22 cellular contexts compared by ENCODE assay signal in genomic region chr17:78522031-78522809, GRCh38. TPM values are rescaled to one million over a fixed set of nuclear protein-coding genes. Genes with fewer than 3 reads are reported as not detected.
"Had no signal": no experiment of that assay in that cellular context is flagged by ENCODE, and none has a peak within 500 bp of the region (broad histone marks: within the 10 kb centered on the region; RNA-seq: fewer than 3 reads in every experiment).

No MANE protein-coding gene starts in this region.

- ATAC-seq: gastrocnemius medialis, left cardiac atrium, psoas muscle, sciatic nerve had no signal

- H3K9ac ChIP-seq: parathyroid adenoma had no signal

- H3K4me1 Mint-ChIP-seq: naive B cell, nephron had no signal

- DNase-seq: effector memory CD4-positive, alpha-beta T cell; gastrocnemius medialis; glutamatergic neuron; left cardiac atrium; left ventricle myocardium inferior; mesendoderm; naive B cell; occipital lobe; psoas muscle; retina; stimulated activated CD4-positive, alpha-beta T cell treated with anti-CD3 and anti-CD28 coated beads, Interleukin-2, amount 100 ng/mL, for 24 hours; stimulated activated CD4-positive, alpha-beta T cell treated with anti-CD3 and anti-CD28 coated beads, Interleukin-4, amount 100 ng/mL, for 4 hours; stimulated activated naive CD4-positive, alpha-beta T cell; trophoblast cell had no signal

- H3K36me3 ChIP-seq: esophagus muscularis mucosa, gastrocnemius medialis, left ventricle myocardium inferior had no signal

- H3K27ac Mint-ChIP-seq: naive B cell, nephron had no signal

- H3K9me3 ChIP-seq: esophagus muscularis mucosa, gastrocnemius medialis, left ventricle myocardium inferior, psoas muscle had no signal

- FAIRE-seq: keratinocyte, urothelium cell line had no signal

- H2AFZ ChIP-seq: parathyroid adenoma had no signal

- H3K36me3 Mint-ChIP-seq: naive B cell had no signal

- H3K27ac ChIP-seq: epithelial cell of prostate, esophagus muscularis mucosa, gastrocnemius medialis, left ventricle myocardium inferior, parathyroid adenoma, psoas muscle had no signal

- H3K27me3 ChIP-seq: esophagus muscularis mucosa had no signal

- H3K4me3 Mint-ChIP-seq: naive B cell, nephron had no signal

- H3K9me3 Mint-ChIP-seq: naive B cell, nephron had no signal

- H3K79me2 ChIP-seq: parathyroid adenoma had no signal

- H3K4me3 ChIP-seq: esophagus muscularis mucosa, gastrocnemius medialis, left ventricle myocardium inferior, psoas muscle had no signal

- H3K4me1 ChIP-seq: gastrocnemius medialis, parathyroid adenoma, psoas muscle had no signal

RNA-seq across cellular contexts. Expression of gene DNAH17, which starts 55.0 kb away (rescaled TPM):
- total RNA-seq: esophagus muscularis mucosa, fibroblast of villous mesenchyme, left ventricle myocardium inferior had no signal
